Comparison of ENCODE assay signal across 26 cellular contexts in genomic region chr7:159113056-159113455, GRCh38. TPM values are rescaled to one million over a fixed set of nuclear protein-coding genes. Genes with fewer than 3 reads are reported as not detected.
DNase-seq lines count a peak whose midpoint lies in the region; ATAC-seq, FAIRE-seq and TF ChIP-seq lines count a peak whose summit lies in the region.
"Had no signal": no experiment of that assay in that cellular context is flagged by ENCODE, and none has a peak within 500 bp of the region (broad histone marks: within the 10 kb centered on the region; RNA-seq: fewer than 3 reads in every experiment).

No MANE protein-coding gene starts in this region.

- no TSS peak for BruUV-seq in K562 (replicated peaks; lab: Mats Ljungman, UMichigan)

- peak overlapping the region; percentile 67 for H3K27ac Mint-ChIP-seq in neural crest cell (ENCODE audit: unreplicated experiment)

- H3K36me3 ChIP-seq in K562 (ENCODE audit: control insufficient read depth, insufficient read depth, low read length) (no peaks in the 10 kb centered on the region), upper lobe of right lung (no peaks in the 10 kb centered on the region), sigmoid colon (no peaks in the 10 kb centered on the region)

- H3K27me3 ChIP-seq in K562 (ENCODE audit: control insufficient read depth in 2 of 2, insufficient read depth in 2 of 2, low read length in 2 of 2): peaks cover 64 to 82% of the 10 kb centered on the region in 2 experiments
- peaks cover 23% of the 10 kb centered on the region for H3K27me3 ChIP-seq in upper lobe of right lung
- H3K27me3 ChIP-seq in sigmoid colon: peaks cover 0 to 8% (median 0%) of the 10 kb centered on the region in 3 donors

- H3K4me2 ChIP-seq in K562 (ENCODE audit: insufficient read depth, low read length): peak overlapping the region; percentile 21; the same call in 1 of the 2 replicates

- POLR2A ChIA-PET in K562 (lab: Yijun Ruan, JAX): no interaction called here

- DNase-seq in cardiac septum (ENCODE audit: low spot score): peak; percentile 41
- DNase-seq in Right ventricle myocardium inferior (ENCODE audit: missing footprints): no peak
- DNase-seq in K562 (ENCODE audit: extremely low read depth in 1 of 4, low spot score in 3 of 4): no peak
- DNase-seq in neural crest cell (ENCODE audit: low read depth, low spot score): no peak
- peak; percentile 13 for DNase-seq in upper lobe of right lung
- DNase-seq in activated CD4-positive, alpha-beta T cell treated with anti-CD3 and anti-CD28 coated beads, Interleukin-2, amount 50 U/mL, for 4 hours: no peak
- no peak for DNase-seq in sigmoid colon
- DNase-seq: AML-193, DMS79, KBM-7, NCI-H1092, NCI-H1436, NCI-H187 treated with DMSO at 0.1 percent for 48 hours, NCI-H2107, NCI-H446 treated with DMSO at 0.1 percent for 48 hours, NCI-H526 treated with DMSO at 0.1 percent for 48 hours, OCI-M1 had no signal

- H3K9me3 Mint-ChIP-seq in neural crest cell: no peaks in the 10 kb centered on the region

- intact Hi-C loops in cardiac septum (cut with DNase I): no loop called here
- intact Hi-C loops in Right ventricle myocardium inferior (cut with DNase I): no loop called here
- intact Hi-C loops in K562 (cut with micrococcal nuclease): no loop called here
- intact Hi-C loops in upper lobe of right lung (cut with DNase I): no loop called here
- intact Hi-C loops in sigmoid colon (cut with DNase I): no loop called here

- in situ Hi-C loops in K562 (cut with MboI): no loop called here

- no peaks in the 10 kb centered on the region for H3K9me3 ChIP-seq in K562 (replicated peaks; ENCODE audit: control insufficient read depth, insufficient read depth, low read depth, low read length)
- H3K9me3 ChIP-seq in upper lobe of right lung: no peaks in the 10 kb centered on the region
- no peaks in the 10 kb centered on the region for H3K9me3 ChIP-seq in sigmoid colon

- peaks cover 0 to 9% of the 10 kb centered on the region in 2 experiments; a peak in 2 of 5 replicates for H3K4me1 ChIP-seq in K562 (replicated peaks in 1 of 2; ENCODE audit: control insufficient read depth in 2 of 2, insufficient read depth in 2 of 2, low read length in 2 of 2)
- no peaks in the 10 kb centered on the region for H3K4me1 ChIP-seq in upper lobe of right lung
- peaks cover 0 to 28% (median 7%) of the 10 kb centered on the region in 4 donors for H3K4me1 ChIP-seq in sigmoid colon

- CTCF ChIA-PET in K562 (lab: Yijun Ruan, JAX; ENCODE audit: low intra/inter-chr PET ratio): no interaction called here

- no peak overlapping the region for H3K4me3 Mint-ChIP-seq in neural crest cell
- H3K4me3 Mint-ChIP-seq: CD14-positive monocyte had no signal

- ATAC-seq in Right ventricle myocardium inferior (no peak), K562 (no peak), upper lobe of right lung (no peak), GM18873 (IDR thresholded peaks at IDR 0.05; ENCODE audit: low FRiP score, unreplicated experiment) (no peak)
- ATAC-seq: HepG2 had no signal

- TF ChIP-seq CTCF in K562 (IDR thresholded peaks at IDR 0.05 in 2 of 3, conservative IDR thresholded peaks at IDR 0.05 in 1 of 3; ENCODE audit: insufficient read depth in 2 of 3, low read depth in 1 of 3, low read length in 3 of 3) (no peak), neural crest cell (conservative IDR thresholded peaks at IDR 0.05) (no peak), upper lobe of right lung (IDR thresholded peaks at IDR 0.05) (no peak), sigmoid colon (IDR thresholded peaks at IDR 0.05) (no peak)

- TF ChIP-seq POLR2A in K562 (conservative IDR thresholded peaks at IDR 0.05) (no peak), sigmoid colon (IDR thresholded peaks at IDR 0.05) (no peak)

- H2AFZ ChIP-seq in K562 (ENCODE audit: low read depth, low read length): no peak overlapping the region

- no peak for FAIRE-seq in K562 (lab: Jason Lieb, UNC)
- FAIRE-seq: GM12892, H54, HepG2 had no signal

- H3K27ac ChIP-seq in K562 (ENCODE audit: extremely low read depth, low read depth, low read length) (no peak overlapping the region), upper lobe of right lung (no peak overlapping the region), sigmoid colon (no peak overlapping the region)
- H3K27ac ChIP-seq: SK-N-MC had no signal

- H3K36me3 Mint-ChIP-seq in neural crest cell (ENCODE audit: low read depth): no peaks in the 10 kb centered on the region
- H3K36me3 Mint-ChIP-seq: CD14-positive monocyte had no signal

- TF ChIP-seq RAD21 in K562 (CRISPR knock-in tag; conservative IDR thresholded peaks at IDR 0.05 in 1 of 2, IDR thresholded peaks at IDR 0.05 in 1 of 2): no peak

- H3K4me1 Mint-ChIP-seq in neural crest cell: peaks cover 8% of the 10 kb centered on the region

- no peaks in the 10 kb centered on the region for H3K79me2 ChIP-seq in K562 (ENCODE audit: control insufficient read depth, insufficient read depth, low read length)

- H3K4me3 ChIP-seq in K562 (no peak overlapping the region), upper lobe of right lung (no peak overlapping the region), sigmoid colon (no peak overlapping the region)
- H3K4me3 ChIP-seq: SK-N-MC had no signal

- TF ChIP-seq EP300 in K562 (IDR thresholded peaks at IDR 0.05; ENCODE audit: low read length): no peak
- TF ChIP-seq EP300 in sigmoid colon (IDR thresholded peaks at IDR 0.05): no peak

- no peaks in the 10 kb centered on the region for H3K9me1 ChIP-seq in K562 (ENCODE audit: control insufficient read depth, insufficient read depth, low read length)

- peaks cover 12% of the 10 kb centered on the region for H4K20me1 ChIP-seq in K562 (replicated peaks; ENCODE audit: control insufficient read depth, insufficient read depth, low read length)

- WGBS in K562 (ENCODE audit: insufficient coverage, low coverage, missing lambda C conversion rate): 3% methylated on average over 8 of the region's 8 CpGs
- 45 to 54% methylated on average over 8 of the region's 8 CpGs for WGBS in sigmoid colon, 2 donors

- H3K9ac ChIP-seq in K562 (ENCODE audit: insufficient read depth in 1 of 2, low read depth in 2 of 2, low read length in 2 of 2): no peak overlapping the region

- H3K27me3 Mint-ChIP-seq in neural crest cell (ENCODE audit: low read depth): peaks cover 37% of the 10 kb centered on the region

TF ChIP-seq in K562, 482 proteins besides CTCF, POLR2A, EP300 and RAD21 (continues in another document):
- TF ChIP-seq ZNF695 (CRISPR knock-in tag; IDR thresholded peaks at IDR 0.05) (no peak), ZNF780A (CRISPR knock-in tag; IDR thresholded peaks at IDR 0.05) (no peak), SMARCA4 (IDR thresholded peaks at IDR 0.05) (no peak), ZNF511 (CRISPR knock-in tag; IDR thresholded peaks at IDR 0.05) (no peak)
- TF ChIP-seq, protein P1, sequence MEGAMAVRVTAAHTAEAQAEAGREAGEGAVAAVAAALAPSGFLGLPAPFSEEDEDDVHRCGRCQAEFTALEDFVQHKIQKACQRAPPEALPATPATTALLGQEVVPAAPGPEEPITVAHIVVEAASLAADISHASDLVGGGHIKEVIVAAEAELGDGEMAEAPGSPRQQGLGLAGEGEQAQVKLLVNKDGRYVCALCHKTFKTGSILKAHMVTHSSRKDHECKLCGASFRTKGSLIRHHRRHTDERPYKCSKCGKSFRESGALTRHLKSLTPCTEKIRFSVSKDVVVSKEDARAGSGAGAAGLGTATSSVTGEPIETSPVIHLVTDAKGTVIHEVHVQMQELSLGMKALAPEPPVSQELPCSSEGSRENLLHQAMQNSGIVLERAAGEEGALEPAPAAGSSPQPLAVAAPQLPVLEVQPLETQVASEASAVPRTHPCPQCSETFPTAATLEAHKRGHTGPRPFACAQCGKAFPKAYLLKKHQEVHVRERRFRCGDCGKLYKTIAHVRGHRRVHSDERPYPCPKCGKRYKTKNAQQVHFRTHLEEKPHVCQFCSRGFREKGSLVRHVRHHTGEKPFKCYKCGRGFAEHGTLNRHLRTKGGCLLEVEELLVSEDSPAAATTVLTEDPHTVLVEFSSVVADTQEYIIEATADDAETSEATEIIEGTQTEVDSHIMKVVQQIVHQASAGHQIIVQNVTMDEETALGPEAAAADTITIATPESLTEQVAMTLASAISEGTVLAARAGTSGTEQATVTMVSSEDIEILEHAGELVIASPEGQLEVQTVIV (CRISPR knock-in tag; IDR thresholded peaks at IDR 0.05; ENCODE audit: borderline replicate concordance): no peak

RNA-seq across cellular contexts. Expression of gene VIPR2, which starts 31.6 kb away (rescaled TPM):
- total RNA-seq in cardiac septum: 23.2 TPM
- total RNA-seq in Right ventricle myocardium inferior: 17.0 TPM
- total RNA-seq in K562 (2011; cell fraction: chromatin; rRNA removed; ENCODE audit: low replicate concordance): not detected in 2 replicates
- total RNA-seq in K562 (2011; cell fraction: nucleolus; rRNA removed): 0.17 TPM in 1 of 2 replicates, not detected in the other
- total RNA-seq in K562 (2011; cell fraction: nucleoplasm; rRNA removed): not detected in 2 replicates
- not detected in 2 replicates for total RNA-seq in K562 (2014; rRNA removed)
- total RNA-seq in K562 (2014; rRNA removed; fragmentation: Illumina TruSeq; extraction: Trizol): not detected in 2 replicates
- not detected in 2 replicates for total RNA-seq in K562 (2015; rRNA removed; fragmentation: Illumina TruSeq; extraction: Trizol)
- total RNA-seq in K562 (2021): 0.04 TPM in 1 of 2 replicates, not detected in the other
- not detected in 2 replicates for polyA plus RNA-seq in K562 (2011; rRNA removed)
- polyA plus RNA-seq in K562 (2011; cell fraction: cytosol; rRNA removed): not detected in 2 replicates
- not detected in 2 replicates for polyA plus RNA-seq in K562 (2011; cell fraction: nucleus; rRNA removed)
- polyA plus RNA-seq in K562 (2012): 0.31 and 0.54 TPM in 2 replicates
- polyA plus RNA-seq in K562 (2014; fragmentation: Illumina TruSeq; extraction: Trizol): not detected in 2 replicates
- polyA plus RNA-seq in K562 (2014; fragmentation: Nextera tagmentation; extraction: Ambion mirVana): not detected
- polyA plus RNA-seq in K562 (2014; rRNA removed): not detected in 2 replicates
- not detected in 2 replicates for polyA minus RNA-seq in K562 (2011; rRNA and poly(A)+ RNA removed)
- polyA minus RNA-seq in K562 (2011; cell fraction: cytosol; rRNA and poly(A)+ RNA removed): 0.57 TPM in 1 of 2 replicates, not detected in the other
- 0.11 TPM in 1 of 2 replicates, not detected in the other for polyA minus RNA-seq in K562 (2011; cell fraction: nucleus; rRNA and poly(A)+ RNA removed)
- total RNA-seq in neural crest cell: 0.09 and 0.16 TPM in 2 replicates
- 4.5 TPM for total RNA-seq in upper lobe of right lung
- 10 to 100 TPM; 11.7 to 21.4 (median 15.7) TPM for total RNA-seq in sigmoid colon
- polyA plus RNA-seq in sigmoid colon: 1 to 10 TPM in 2 of 3 donors, under 1 TPM in 1; 0.23 to 3.0 (median 2.4) TPM
- total RNA-seq: A172, G401, HepG2 had no signal
- polyA plus RNA-seq: AG04450, CD14-positive monocyte, HepG2 had no signal

Comparison
In these comparisons a context has a peak if more than half of its experiments do, and no peak if none do; other contexts are left out.
1. DNase-seq: peak in cardiac septum (single experiment) and upper lobe of right lung (single experiment); none in Right ventricle myocardium inferior (single experiment), K562 (0 of 4), neural crest cell (single experiment), activated CD4-positive, alpha-beta T cell treated with anti-CD3 and anti-CD28 coated beads, Interleukin-2, amount 50 U/mL, for 4 hours (0 of 2) and sigmoid colon (single experiment).